Comparison of ENCODE assay signal across 10 cellular contexts in genomic region chr18:68177807-68178702, GRCh38.
A peak's percentile ranks its signal among the peaks of the same experiment; 100 is the strongest.
DNase-seq lines count a peak whose midpoint lies in the region; ATAC-seq and TF ChIP-seq lines count a peak whose summit lies in the region.
"Had no signal": no experiment of that assay in that cellular context is flagged by ENCODE, and none has a peak within 500 bp of the region (broad histone marks: within the 10 kb centered on the region; RNA-seq: fewer than 3 reads in every experiment).

No MANE protein-coding gene starts in this region.

- peak overlapping the region; percentile 62 for H3K27ac ChIP-seq in 22Rv1
- peak overlapping the region; percentile 65 for H3K27ac ChIP-seq in GM23248
- no peak overlapping the region; the same call in 1 of the 2 replicates for H3K27ac ChIP-seq in SJCRH30
- H3K27ac ChIP-seq: psoas muscle had no signal

- H3K9ac ChIP-seq in GM23248: no peak overlapping the region

- 38 to 39% methylated on average over 6 of the region's 6 CpGs for WGBS in GM23248 (ENCODE audit: low coverage in 1 of 2, low lambda C conversion rate in 2 of 2, missing lambda C conversion rate in 2 of 2), 2 experiments

- H3K27me3 ChIP-seq in GM23248 (replicated peaks; ENCODE audit: insufficient read depth) (no peaks in the 10 kb centered on the region), SJCRH30 (no peaks in the 10 kb centered on the region)

- H3K36me3 ChIP-seq in GM23248 (ENCODE audit: low read depth): no peaks in the 10 kb centered on the region
- no peaks in the 10 kb centered on the region for H3K36me3 ChIP-seq in SJCRH30

- no peaks in the 10 kb centered on the region for H3K79me2 ChIP-seq in GM23248 (ENCODE audit: insufficient read depth)

- DNase-seq in GM23248 (peak; percentile 94), SJCRH30 (peak; percentile 24 to 61), glomerular endothelial cell (ENCODE audit: extremely low read depth, low read depth, low spot score) (peak; percentile 42), left colon (no peak), NCI-H510A treated with DMSO at 0.1 percent for 48 hours (lab: John Stamatoyannopoulos, UW) (no peak)
- DNase-seq: activated CD8-positive, alpha-beta memory T cell treated with anti-CD3 and anti-CD28 coated beads, Interleukin-2, amount 10 ng/mL, durations not matched to agents 7 days and 5 days; psoas muscle had no signal

- H3K4me3 ChIP-seq in GM23248 (no peak overlapping the region), SJCRH30 (no peak overlapping the region)
- H3K4me3 ChIP-seq: psoas muscle had no signal

- TF ChIP-seq CTCF in 22Rv1 (IDR thresholded peaks at IDR 0.05): no peak

- no peaks in the 10 kb centered on the region for H4K20me1 ChIP-seq in GM23248 (ENCODE audit: insufficient read depth)

- no peaks in the 10 kb centered on the region for H3K9me2 ChIP-seq in GM23248 (ENCODE audit: insufficient read depth)

- peaks cover 29% of the 10 kb centered on the region for H3K4me1 ChIP-seq in GM23248 (ENCODE audit: insufficient read depth)
- peaks cover 5% of the 10 kb centered on the region for H3K4me1 ChIP-seq in SJCRH30
- H3K4me1 ChIP-seq: psoas muscle had no signal

- intact Hi-C loops in left colon (cut with DNase I, micrococcal nuclease): no loop called here

- H3K9me3 ChIP-seq in GM23248 (ENCODE audit: low read depth) (no peaks in the 10 kb centered on the region), SJCRH30 (replicated peaks) (no peaks in the 10 kb centered on the region)
- H3K9me3 ChIP-seq: psoas muscle had no signal

- ATAC-seq in GM21529 (IDR thresholded peaks at IDR 0.05; ENCODE audit: unreplicated experiment): no peak
- ATAC-seq in left colon: no peak
- no peak for ATAC-seq in GM21576 (IDR thresholded peaks at IDR 0.05; ENCODE audit: unreplicated experiment)
- ATAC-seq: activated CD8-positive, alpha-beta memory T cell treated with anti-CD3 and anti-CD28 coated beads, Interleukin-2, amount 10 ng/mL, durations not matched to agents 7 days and 5 days; psoas muscle had no signal

- in situ Hi-C loops in GM23248 (cut with MboI): no loop called here

- H3K4me2 ChIP-seq in GM23248 (ENCODE audit: unreplicated experiment): peak overlapping the region; percentile 39

- H3F3A ChIP-seq in GM23248 (ENCODE audit: insufficient read depth): peaks cover 14% of the 10 kb centered on the region

- peak overlapping the region; percentile 4; the same call in 1 of the 2 replicates for H2AFZ ChIP-seq in GM23248

Comparison
In these comparisons a context has a peak if more than half of its experiments do, and no peak if none do; other contexts are left out.
1. DNase-seq: peak in GM23248 (single experiment), SJCRH30 (2 of 2) and glomerular endothelial cell (single experiment); none in left colon (0 of 2) and NCI-H510A treated with DMSO at 0.1 percent for 48 hours (single experiment).